13 cellular contexts compared by ENCODE assay signal in genomic region chr9:3962467-3962866, GRCh38.
DNase-seq lines count a peak whose midpoint lies in the region; ATAC-seq, FAIRE-seq and TF ChIP-seq lines count a peak whose summit lies in the region.
"Had no signal": no experiment of that assay in that cellular context is flagged by ENCODE, and none has a peak within 500 bp of the region (broad histone marks: within the 10 kb centered on the region; RNA-seq: fewer than 3 reads in every experiment).

No MANE protein-coding gene starts in this region.

- H3K23ac ChIP-seq in IMR-90 (ENCODE audit: low read depth, low read length): peak overlapping the region; percentile 52; the same call in 1 of the 2 replicates

- no peaks in the 10 kb centered on the region for H3K27me3 Mint-ChIP-seq in astrocyte (ENCODE audit: low read depth, unreplicated experiment)
- H3K27me3 Mint-ChIP-seq in GM23338 (ENCODE audit: insufficient read depth, low read depth, poor library complexity): peaks cover 2% of the 10 kb centered on the region

- peak overlapping the region; percentile 76; the same call in 1 of the 2 replicates for H3K4me2 ChIP-seq in IMR-90 (ENCODE audit: low read depth, low read length)
- H3K4me2 ChIP-seq in astrocyte (ENCODE audit: low read length): peak overlapping the region; percentile 62
- H3K4me2 ChIP-seq in HepG2 (ENCODE audit: low read depth, low read length): peak overlapping the region; percentile 14; the same call in 1 of the 2 replicates
- H3K4me2 ChIP-seq in GM23338: no peak overlapping the region

- no peaks in the 10 kb centered on the region for H3K9me3 Mint-ChIP-seq in astrocyte (ENCODE audit: unreplicated experiment)
- no peaks in the 10 kb centered on the region for H3K9me3 Mint-ChIP-seq in GM23338
- H3K9me3 Mint-ChIP-seq: activated naive CD4-positive, alpha-beta T cell treated with anti-CD3 and anti-CD28 coated beads, Interleukin-2, amount 50 U/mL, for 72 hours had no signal

- H2AFZ ChIP-seq in IMR-90 (replicated peaks; ENCODE audit: low read length, poor library complexity) (no peak overlapping the region), astrocyte (ENCODE audit: low read depth, low read length) (no peak overlapping the region), HepG2 (ENCODE audit: low read length) (no peak overlapping the region), GM23338 (no peak overlapping the region)

- in situ Hi-C loops in IMR-90 (cut with MboI; ENCODE audit: low sequenced_read_pairs) (no loop called here), HepG2 (cut with HindIII; ENCODE audit: extremely low pct_ligation_motif_present, low pct_unique_long_range_greater_than_20kb) (no loop called here)

- dilution Hi-C loops in IMR-90 (cut with HindIII; ENCODE audit: low sequenced_read_pairs, unreplicated experiment): no loop called here

- H2AK5ac ChIP-seq in IMR-90 (ENCODE audit: low read depth, low read length): no peak overlapping the region; the same call in 1 of the 2 replicates

- no peak overlapping the region for H3K9ac ChIP-seq in IMR-90 (ENCODE audit: low read depth, low read length)
- H3K9ac ChIP-seq in astrocyte (ENCODE audit: low read length): peak overlapping the region; percentile 24
- no peak overlapping the region for H3K9ac ChIP-seq in HepG2 (ENCODE audit: insufficient read depth, low read depth, low read length)

- intact Hi-C loops in IMR-90 (cut with micrococcal nuclease) (loop anchor here (1.0 to 5.0 kb wide), 3 partner anchors 230 to 335 kb away; no protein-coding TSS in a partner anchor), HepG2 (cut with micrococcal nuclease; ENCODE audit: unreplicated experiment) (loop anchor here (2.0 kb wide), 1 partner anchor 42 kb away; no protein-coding TSS in a partner anchor)

- H3K4me3 Mint-ChIP-seq in astrocyte (ENCODE audit: unreplicated experiment) (no peak overlapping the region), GM23338 (no peak overlapping the region)

- H2BK15ac ChIP-seq in IMR-90 (ENCODE audit: low read depth, low read length): no peak overlapping the region

- TF ChIP-seq CTCF in AG10803 (conservative IDR thresholded peaks at IDR 0.05; ENCODE audit: low read length) (no peak), IMR-90 (conservative IDR thresholded peaks at IDR 0.05; ENCODE audit: low read depth, low read length) (no peak), astrocyte (IDR thresholded peaks at IDR 0.05; ENCODE audit: insufficient read depth, low read depth, low read length) (no peak), HepG2 (CRISPR knock-in tag; IDR thresholded peaks at IDR 0.05) (no peak), GM23338 (conservative IDR thresholded peaks at IDR 0.05; ENCODE audit: low read depth in 2 of 2) (no peak)

- H4K8ac ChIP-seq in IMR-90 (ENCODE audit: low read depth in 2 of 2, low read length in 2 of 2): peak overlapping the region in 1 of 2 experiments; percentile 51; a peak in 1 of 4 replicates

- TF ChIP-seq POLR2A in IMR-90 (IDR thresholded peaks at IDR 0.05; ENCODE audit: low read depth, low read length) (no peak), HepG2 (IDR thresholded peaks at IDR 0.05; ENCODE audit: insufficient read depth in 1 of 2, low read depth in 2 of 2, low read length in 2 of 2) (no peak)

- peaks cover 8% of the 10 kb centered on the region for H3K9me1 ChIP-seq in IMR-90 (ENCODE audit: insufficient read depth, low read length)

- H3K79me1 ChIP-seq in IMR-90 (ENCODE audit: low read depth in 1 of 2, low read length in 2 of 2): peaks cover 0 to 26% of the 10 kb centered on the region in 2 experiments; a peak in 3 of 4 replicates

- H3K27me3 ChIP-seq in IMR-90 (ENCODE audit: control insufficient read depth, insufficient read depth, low read length): no peaks in the 10 kb centered on the region
- H3K27me3 ChIP-seq in astrocyte (ENCODE audit: insufficient read depth, low read length): no peaks in the 10 kb centered on the region
- H3K27me3 ChIP-seq in HepG2 (ENCODE audit: control insufficient read depth in 1 of 2, insufficient read depth in 2 of 2, low read length in 2 of 2): no peaks in the 10 kb centered on the region
- H3K27me3 ChIP-seq in GM23338 (ENCODE audit: insufficient read depth): no peaks in the 10 kb centered on the region
- H3K27me3 ChIP-seq: esophagus muscularis mucosa, transverse colon had no signal

- POLR2A ChIA-PET in IMR-90 (lab: Charles Lee; ENCODE audit: unreplicated experiment): no interaction called here
- POLR2A ChIA-PET in HepG2 (lab: Yijun Ruan, JAX): no interaction called here

- peak; percentile 61 for DNase-seq in AG10803 (ENCODE audit: low read depth)
- peak; percentile 76 for DNase-seq in IMR-90
- DNase-seq in astrocyte (ENCODE audit: low read depth): peak; percentile 49
- DNase-seq in HepG2 (ENCODE audit: low spot score): peak; percentile 80
- DNase-seq in C1 segment of cervical spinal cord (lab: John Stamatoyannopoulos, UW): no peak
- DNase-seq in occipital lobe (lab: John Stamatoyannopoulos, UW): no peak
- DNase-seq in GM23338 (ENCODE audit: low spot score): no peak
- DNase-seq: activated CD4-positive, alpha-beta T cell treated with anti-CD3 and anti-CD28 coated beads for 1 hour; stimulated activated CD4-positive, alpha-beta T cell treated with anti-CD3 and anti-CD28 coated beads, Interleukin-1b, Interleukin-23, amount 100 ng/mL, for 48 hours; transverse colon had no signal

- no CpG with 5 or more reads among the region's 3 CpGs for WGBS in IMR-90 (ENCODE audit: extremely low coverage in 2 of 2, insufficient read length in 1 of 2), 2 experiments
- 37% methylated on average over 3 of the region's 3 CpGs for WGBS in HepG2 (ENCODE audit: low lambda C conversion rate)

- H2BK20ac ChIP-seq in IMR-90 (ENCODE audit: low read depth, low read length): peak overlapping the region; percentile 59; the same call in 1 of the 2 replicates

- no peaks in the 10 kb centered on the region for H4K20me1 ChIP-seq in IMR-90 (ENCODE audit: insufficient read depth, low read length)
- peaks cover 4% of the 10 kb centered on the region for H4K20me1 ChIP-seq in astrocyte (ENCODE audit: insufficient read depth, low read length)
- H4K20me1 ChIP-seq in HepG2 (ENCODE audit: insufficient read depth, low read length): no peaks in the 10 kb centered on the region
- no peaks in the 10 kb centered on the region for H4K20me1 ChIP-seq in GM23338 (replicated peaks; ENCODE audit: insufficient read depth)

- no peaks in the 10 kb centered on the region; the same call in 1 of the 2 replicates for H3K36me3 ChIP-seq in IMR-90 (ENCODE audit: control insufficient read depth, insufficient read depth, low read length)
- no peaks in the 10 kb centered on the region for H3K36me3 ChIP-seq in astrocyte (ENCODE audit: insufficient read depth, low read length)
- no peaks in the 10 kb centered on the region for H3K36me3 ChIP-seq in HepG2 (replicated peaks in 1 of 2; ENCODE audit: control insufficient read depth in 1 of 2, insufficient read depth in 2 of 2, low read length in 2 of 2)
- H3K36me3 ChIP-seq in GM23338 (ENCODE audit: insufficient read depth): no peaks in the 10 kb centered on the region
- H3K36me3 ChIP-seq: esophagus muscularis mucosa, transverse colon had no signal

- H3K4me3 ChIP-seq in AG10803 (ENCODE audit: low read length): no peak overlapping the region
- no peak overlapping the region for H3K4me3 ChIP-seq in IMR-90 (ENCODE audit: insufficient read depth, low read depth, low read length)
- no peak overlapping the region for H3K4me3 ChIP-seq in astrocyte (ENCODE audit: insufficient read depth, low read depth, low read length)
- no peak overlapping the region for H3K4me3 ChIP-seq in HepG2 (replicated peaks in 1 of 3; ENCODE audit: insufficient read depth in 1 of 3, low read depth in 2 of 3, low read length in 3 of 3)
- no peak overlapping the region for H3K4me3 ChIP-seq in GM23338
- H3K4me3 ChIP-seq: esophagus muscularis mucosa, transverse colon had no signal

- peak overlapping the region; percentile 58; the same call in 1 of the 2 replicates for H3K14ac ChIP-seq in IMR-90 (replicated peaks; ENCODE audit: low read depth, low read length)

- TF ChIP-seq RAD21 in IMR-90 (IDR thresholded peaks at IDR 0.05; ENCODE audit: low read length) (no peak), HepG2 (CRISPR knock-in tag; IDR thresholded peaks at IDR 0.05) (no peak)

- peak overlapping the region; percentile 63 for H2BK5ac ChIP-seq in IMR-90 (ENCODE audit: low read depth, low read length, poor library complexity, severe bottlenecking)

- TF ChIP-seq EP300 in HepG2 (IDR thresholded peaks at IDR 0.05; ENCODE audit: low read depth in 2 of 2, low read length in 2 of 2): peak in 1 of 2 experiments; percentile 38; a peak in 1 of 4 replicates
- no peak for TF ChIP-seq EP300 in HepG2 (CRISPR knock-in tag; IDR thresholded peaks at IDR 0.05; ENCODE audit: borderline replicate concordance)

- H3K27ac ChIP-seq in IMR-90 (ENCODE audit: insufficient read depth, low read length) (peak overlapping the region; percentile 57; the same call in 1 of the 2 replicates), astrocyte (ENCODE audit: low read depth, low read length) (peak overlapping the region; percentile 45), HepG2 (ENCODE audit: extremely low read length, insufficient read depth, low read length) (no peak overlapping the region), GM23338 (ENCODE audit: low read depth) (no peak overlapping the region)

- H2BK120ac ChIP-seq in IMR-90 (ENCODE audit: low read depth, low read length): peak overlapping the region; percentile 81

- H3K56ac ChIP-seq in IMR-90 (ENCODE audit: extremely low read depth, insufficient read depth, low read length): no peak overlapping the region

- no peak overlapping the region for H2AK9ac ChIP-seq in IMR-90 (replicated peaks; ENCODE audit: low read depth, low read length, poor library complexity)

- ATAC-seq in IMR-90 (ENCODE audit: low read depth): peak; percentile 56
- ATAC-seq in HepG2: peak; percentile 80
- ATAC-seq in GM19035 (IDR thresholded peaks at IDR 0.05; ENCODE audit: unreplicated experiment): no peak
- ATAC-seq in GM23338: no peak
- ATAC-seq: activated naive CD4-positive, alpha-beta T cell treated with anti-CD3 and anti-CD28 coated beads, Interleukin-2, amount 50 U/mL, for 72 hours had no signal

- peak overlapping the region; percentile 59; the same call in 1 of the 2 replicates for H4K91ac ChIP-seq in IMR-90 (ENCODE audit: insufficient read depth, low read depth, low read length)

- FAIRE-seq in astrocyte (lab: Jason Lieb, UNC) (peak; percentile 39), HepG2 (lab: Jason Lieb, UNC) (no peak)

- H3K9me3 ChIP-seq in IMR-90 (ENCODE audit: control insufficient read depth, insufficient read depth, low read length) (no peaks in the 10 kb centered on the region), astrocyte (ENCODE audit: insufficient read depth, low read depth, low read length) (no peaks in the 10 kb centered on the region), HepG2 (ENCODE audit: low read length) (no peaks in the 10 kb centered on the region)
- H3K9me3 ChIP-seq: esophagus muscularis mucosa, transverse colon had no signal

- H3K79me2 ChIP-seq in astrocyte (ENCODE audit: insufficient read depth, low read length): peaks cover 14% of the 10 kb centered on the region
- H3K79me2 ChIP-seq in HepG2 (ENCODE audit: insufficient read depth, low read length): no peaks in the 10 kb centered on the region
- no peaks in the 10 kb centered on the region for H3K79me2 ChIP-seq in GM23338 (replicated peaks; ENCODE audit: insufficient read depth)

- BruUV-seq in IMR-90 (replicated peaks; lab: Mats Ljungman, UMichigan) (no TSS peak), HepG2 (replicated peaks; lab: Mats Ljungman, UMichigan) (no TSS peak)

- CTCF ChIA-PET in IMR-90 (lab: Yijun Ruan, JAX): no interaction called here
- CTCF ChIA-PET in HepG2 (lab: Yijun Ruan, JAX; ENCODE audit: low intra/inter-chr PET ratio, low total read pairs): no interaction called here

- H3K9me2 ChIP-seq in GM23338 (ENCODE audit: insufficient read depth): 0 out of 2 replicates have a peak, but pooled peaks cover 4% of the 10 kb centered on the region

- H3K27ac Mint-ChIP-seq in astrocyte (ENCODE audit: unreplicated experiment): no peak overlapping the region
- H3K27ac Mint-ChIP-seq in GM23338: no peak overlapping the region
- H3K27ac Mint-ChIP-seq: activated naive CD4-positive, alpha-beta T cell treated with anti-CD3 and anti-CD28 coated beads, Interleukin-2, amount 50 U/mL, for 72 hours had no signal

- H3K36me3 Mint-ChIP-seq in astrocyte (ENCODE audit: low read depth, unreplicated experiment) (no peaks in the 10 kb centered on the region), GM23338 (ENCODE audit: low read depth) (no peaks in the 10 kb centered on the region)
- H3K36me3 Mint-ChIP-seq: activated naive CD4-positive, alpha-beta T cell treated with anti-CD3 and anti-CD28 coated beads, Interleukin-2, amount 50 U/mL, for 72 hours had no signal

- H3K4ac ChIP-seq in IMR-90 (ENCODE audit: low read depth, low read length): peak overlapping the region; percentile 77; the same call in 1 of the 2 replicates

- H3K18ac ChIP-seq in IMR-90 (ENCODE audit: low read depth, low read length): peak overlapping the region; percentile 87

- H4K5ac ChIP-seq in IMR-90 (ENCODE audit: low read depth, low read length): peak overlapping the region; percentile 69

- H3K4me1 Mint-ChIP-seq in astrocyte (ENCODE audit: low read depth, unreplicated experiment) (peaks cover 29% of the 10 kb centered on the region), GM23338 (0 out of 3 replicates have a peak, but pooled peaks cover 2% of the 10 kb centered on the region)

- H3K4me1 ChIP-seq in IMR-90 (ENCODE audit: control insufficient read depth, insufficient read depth, low read length) (peaks cover 14% of the 10 kb centered on the region), astrocyte (ENCODE audit: insufficient read depth, low read length) (peaks cover 19% of the 10 kb centered on the region), HepG2 (ENCODE audit: insufficient read depth, low read length) (peaks cover 16% of the 10 kb centered on the region), GM23338 (ENCODE audit: insufficient read depth) (no peaks in the 10 kb centered on the region)

- no peaks in the 10 kb centered on the region for H3F3A ChIP-seq in GM23338 (replicated peaks; ENCODE audit: low read depth)

Comparison
In these comparisons a context has a peak if more than half of its experiments do, and no peak if none do; other contexts are left out.
1. DNase-seq: peak in AG10803 (single experiment), IMR-90 (single experiment), astrocyte (single experiment) and HepG2 (single experiment); none in C1 segment of cervical spinal cord (0 of 14), occipital lobe (single experiment) and GM23338 (single experiment).
2. ATAC-seq: peak in IMR-90 (single experiment) and HepG2 (single experiment); none in GM19035 (single experiment) and GM23338 (single experiment).
3. H3K27ac ChIP-seq: peak in IMR-90 (single experiment) and astrocyte (single experiment); none in HepG2 (single experiment) and GM23338 (single experiment).